ENCODE assay signal across 21 cellular contexts in genomic region chr12:94001691-94002090, GRCh38.
DNase-seq lines count a peak whose midpoint lies in the region; ATAC-seq, FAIRE-seq and TF ChIP-seq lines count a peak whose summit lies in the region.
"Had no signal": no experiment of that assay in that cellular context is flagged by ENCODE, and none has a peak within 500 bp of the region (broad histone marks: within the 10 kb centered on the region; RNA-seq: fewer than 3 reads in every experiment).

No MANE protein-coding gene starts in this region.

- no peaks in the 10 kb centered on the region for H3K36me3 ChIP-seq in IMR-90 (ENCODE audit: control insufficient read depth, insufficient read depth, low read length)
- H3K36me3 ChIP-seq: BLaER1 treated with 17β-estradiol and CSF1 and Interleukin-3, amounts not matched to agents 10 nM and 100 nM had no signal

- H3K4me1 ChIP-seq in A549 (no peaks in the 10 kb centered on the region), IMR-90 (ENCODE audit: control insufficient read depth, insufficient read depth, low read length) (no peaks in the 10 kb centered on the region)
- H3K4me1 ChIP-seq: BLaER1 treated with 17β-estradiol and CSF1 and Interleukin-3, amounts not matched to agents 10 nM and 100 nM; Caco-2 had no signal

- H3K9me1 ChIP-seq in IMR-90 (ENCODE audit: insufficient read depth, low read length): no peaks in the 10 kb centered on the region

- no peak overlapping the region for H3K9ac ChIP-seq in IMR-90 (ENCODE audit: low read depth, low read length)
- H3K9ac ChIP-seq: BLaER1 treated with 17β-estradiol and CSF1 and Interleukin-3, amounts not matched to agents 10 nM and 100 nM had no signal

- no peak overlapping the region for H3K4ac ChIP-seq in IMR-90 (ENCODE audit: low read depth, low read length)

- H3K18ac ChIP-seq in IMR-90 (ENCODE audit: low read depth, low read length): no peak overlapping the region

- no peaks in the 10 kb centered on the region for H3K4me1 Mint-ChIP-seq in progenitor cell of endocrine pancreas (ENCODE audit: low read depth)
- H3K4me1 Mint-ChIP-seq: B cell had no signal

- CTCF ChIA-PET in A549 (lab: Yijun Ruan, JAX): no interaction called here
- CTCF ChIA-PET in IMR-90 (lab: Yijun Ruan, JAX): interaction anchor here (0.6 kb wide), 1 partner anchor 38 kb away, joined by 3 read pairs; no protein-coding TSS in a partner anchor

- H3K9me3 ChIP-seq in A549: no peaks in the 10 kb centered on the region
- no peaks in the 10 kb centered on the region for H3K9me3 ChIP-seq in IMR-90 (ENCODE audit: control insufficient read depth, insufficient read depth, low read length)

- H3K27ac ChIP-seq in A549: no peak overlapping the region
- no peak overlapping the region for H3K27ac ChIP-seq in IMR-90 (ENCODE audit: insufficient read depth, low read length)
- H3K27ac ChIP-seq: BLaER1 treated with 17β-estradiol and CSF1 and Interleukin-3, amounts not matched to agents 10 nM and 100 nM; C4-2B had no signal

- H3K9me3 Mint-ChIP-seq in progenitor cell of endocrine pancreas (ENCODE audit: low read depth): peaks cover 32% of the 10 kb centered on the region

- H3K4me3 ChIP-seq in A549 (no peak overlapping the region), IMR-90 (ENCODE audit: insufficient read depth, low read depth, low read length) (no peak overlapping the region)
- H3K4me3 ChIP-seq: BLaER1 treated with 17β-estradiol and CSF1 and Interleukin-3, amounts not matched to agents 10 nM and 100 nM had no signal

- DNase-seq in A549 (ENCODE audit: low read depth in 1 of 2, low spot score in 1 of 2): no peak
- DNase-seq in IMR-90: no peak
- DNase-seq in progenitor cell of endocrine pancreas (ENCODE audit: low spot score, unreplicated experiment): no peak
- no peak for DNase-seq in NCI-H524 treated with DMSO at 0.1 percent for 48 hours (lab: John Stamatoyannopoulos, UW)
- DNase-seq: 8988T; AML-193; Caco-2; Calu3; CD4-positive, alpha-beta T cell; CD8-positive, alpha-beta T cell; DMS79 treated with DMSO at 0.1 percent for 48 hours; GF-D8 had no signal

- TF ChIP-seq POLR2A in A549 (IDR thresholded peaks at IDR 0.05; ENCODE audit: low read length): no peak
- TF ChIP-seq POLR2A in IMR-90 (IDR thresholded peaks at IDR 0.05; ENCODE audit: low read depth, low read length): no peak

- no peak overlapping the region for H3K14ac ChIP-seq in IMR-90 (replicated peaks; ENCODE audit: low read depth, low read length)

- H3K27me3 ChIP-seq in IMR-90 (ENCODE audit: control insufficient read depth, insufficient read depth, low read length): no peaks in the 10 kb centered on the region
- H3K27me3 ChIP-seq: BLaER1 treated with 17β-estradiol and CSF1 and Interleukin-3, amounts not matched to agents 10 nM and 100 nM had no signal

- BruUV-seq in IMR-90 (replicated peaks; lab: Mats Ljungman, UMichigan): no TSS peak

- POLR2A ChIA-PET in A549 (lab: Yijun Ruan, JAX): no interaction called here
- POLR2A ChIA-PET in IMR-90 (lab: Charles Lee; ENCODE audit: unreplicated experiment): no interaction called here

- TF ChIP-seq CTCF in A549 (IDR thresholded peaks at IDR 0.05): no peak
- TF ChIP-seq CTCF in IMR-90 (conservative IDR thresholded peaks at IDR 0.05; ENCODE audit: low read depth, low read length): no peak
- no peak for TF ChIP-seq CTCF in progenitor cell of endocrine pancreas (IDR thresholded peaks at IDR 0.05; ENCODE audit: unreplicated experiment)

- in situ Hi-C loops in IMR-90 (cut with MboI; ENCODE audit: low sequenced_read_pairs): no loop called here

- no peak overlapping the region for H4K8ac ChIP-seq in IMR-90 (ENCODE audit: low read depth in 2 of 2, low read length in 2 of 2)

- H2BK15ac ChIP-seq in IMR-90 (ENCODE audit: low read depth, low read length): no peak overlapping the region

- no peak overlapping the region for H2BK120ac ChIP-seq in IMR-90 (ENCODE audit: low read depth, low read length)

- TF ChIP-seq RAD21 in A549 (conservative IDR thresholded peaks at IDR 0.05 in 1 of 2, IDR thresholded peaks at IDR 0.05 in 1 of 2) (no peak), IMR-90 (IDR thresholded peaks at IDR 0.05; ENCODE audit: low read length) (no peak)

- no peak for TF ChIP-seq EP300 in A549 (IDR thresholded peaks at IDR 0.05)

- dilution Hi-C loops in IMR-90 (cut with HindIII; ENCODE audit: low sequenced_read_pairs, unreplicated experiment): no loop called here

- no peak overlapping the region for H3K4me2 ChIP-seq in A549
- H3K4me2 ChIP-seq in IMR-90 (ENCODE audit: low read depth, low read length): no peak overlapping the region
- H3K4me2 ChIP-seq: BLaER1 treated with 17β-estradiol and CSF1 and Interleukin-3, amounts not matched to agents 10 nM and 100 nM had no signal

- no peak for ATAC-seq in A549
- ATAC-seq in IMR-90 (ENCODE audit: low read depth): no peak
- ATAC-seq: CD8-positive, alpha-beta T cell had no signal

- H2AK5ac ChIP-seq in IMR-90 (ENCODE audit: low read depth, low read length): no peak overlapping the region

- H3K4me3 Mint-ChIP-seq in progenitor cell of endocrine pancreas (ENCODE audit: low read depth): no peak overlapping the region
- H3K4me3 Mint-ChIP-seq: B cell; CD4-positive, alpha-beta T cell; CD8-positive, alpha-beta T cell had no signal

- no peak overlapping the region for H2BK5ac ChIP-seq in IMR-90 (ENCODE audit: low read depth, low read length, poor library complexity, severe bottlenecking)

- no peak overlapping the region for H4K5ac ChIP-seq in IMR-90 (ENCODE audit: low read depth, low read length)

- H3K36me3 Mint-ChIP-seq in progenitor cell of endocrine pancreas (ENCODE audit: insufficient read depth): peaks cover 3% of the 10 kb centered on the region

- no peak overlapping the region for H3K56ac ChIP-seq in IMR-90 (ENCODE audit: extremely low read depth, insufficient read depth, low read length)

- no peak overlapping the region for H2AK9ac ChIP-seq in IMR-90 (replicated peaks; ENCODE audit: low read depth, low read length, poor library complexity)

- intact Hi-C loops in IMR-90 (cut with micrococcal nuclease): no loop called here

- H2BK20ac ChIP-seq in IMR-90 (ENCODE audit: low read depth, low read length): no peak overlapping the region

- no peak overlapping the region for H4K91ac ChIP-seq in IMR-90 (ENCODE audit: insufficient read depth, low read depth, low read length)

- no peaks in the 10 kb centered on the region for H4K20me1 ChIP-seq in IMR-90 (ENCODE audit: insufficient read depth, low read length)
- H4K20me1 ChIP-seq: BLaER1 treated with 17β-estradiol and CSF1 and Interleukin-3, amounts not matched to agents 10 nM and 100 nM had no signal

- no peak overlapping the region for H3K27ac Mint-ChIP-seq in progenitor cell of endocrine pancreas
- H3K27ac Mint-ChIP-seq: B cell; CD4-positive, alpha-beta T cell; CD8-positive, alpha-beta T cell had no signal

- no peaks in the 10 kb centered on the region for H3K79me1 ChIP-seq in IMR-90 (ENCODE audit: low read depth in 1 of 2, low read length in 2 of 2)

- FAIRE-seq in A549 (lab: Jason Lieb, UNC) (no peak), colon (lab: Jason Lieb, UNC) (peak; percentile 36)
- FAIRE-seq: A204.1, D721Med, G401.6, GM12891, GM19239 had no signal

- 4% methylated on average over 1 of the region's 1 CpG for WGBS in A549 (ENCODE audit: missing lambda C conversion rate)
- WGBS in IMR-90 (ENCODE audit: extremely low coverage in 2 of 2, insufficient read length in 1 of 2), 2 experiments: no CpG with 5 or more reads among the region's 1 CpG

- no peak overlapping the region for H3K23ac ChIP-seq in IMR-90 (ENCODE audit: low read depth, low read length)

- no peak overlapping the region for H2AFZ ChIP-seq in IMR-90 (replicated peaks; ENCODE audit: low read length, poor library complexity)

- H3K27me3 Mint-ChIP-seq in progenitor cell of endocrine pancreas: no peaks in the 10 kb centered on the region

TF ChIP-seq in A549, 52 proteins besides CTCF, POLR2A, EP300 and RAD21:
- TF ChIP-seq MAFK (IDR thresholded peaks at IDR 0.05; ENCODE audit: partially characterized antibody): peak; percentile 26
- TF ChIP-seq TFCP2L1 (CRISPR knock-in tag; IDR thresholded peaks at IDR 0.05): no peak

TF ChIP-seq in IMR-90, 13 proteins besides CTCF, POLR2A, EP300 and RAD21:
- no peak for TF ChIP-seq CEBPB (IDR thresholded peaks at IDR 0.05; ENCODE audit: low read depth, low read length)
- TF ChIP-seq MAFK (IDR thresholded peaks at IDR 0.05; ENCODE audit: low read depth, low read length): peak; percentile 23; the same call in 1 of the 2 replicates
